In genomic region chr14:70601162-70601561, GRCh38 we compare ENCODE assay signal across 8 cellular contexts. TPM values are rescaled to one million over a fixed set of nuclear protein-coding genes. Genes with fewer than 3 reads are reported as not detected.
DNase-seq lines count a peak whose midpoint lies in the region; ATAC-seq, FAIRE-seq and TF ChIP-seq lines count a peak whose summit lies in the region.

No MANE protein-coding gene starts in this region.

- peaks cover 6% of the 10 kb centered on the region for H3K27me3 Mint-ChIP-seq in glutamatergic neuron (ENCODE audit: unreplicated experiment)

- H3K27me3 ChIP-seq in skeletal muscle satellite cell (ENCODE audit: control insufficient read depth, insufficient read depth, low read length) = peaks cover 4% of the 10 kb centered on the region

- no peak for TF ChIP-seq CTCF in glutamatergic neuron (IDR thresholded peaks at IDR 0.05; ENCODE audit: partially characterized antibody, unreplicated experiment)

- peak overlapping the region; percentile 91 for H3K4me3 Mint-ChIP-seq in glutamatergic neuron (ENCODE audit: unreplicated experiment)

- peak overlapping the region; percentile 96 for H3K27ac ChIP-seq in SK-N-MC

- peak overlapping the region; percentile 86 for H3K4me3 ChIP-seq in SK-N-MC
- H3K4me3 ChIP-seq in skeletal muscle satellite cell (ENCODE audit: low read length) = peak overlapping the region; percentile 69

- no peaks in the 10 kb centered on the region for H3K9me3 Mint-ChIP-seq in glutamatergic neuron (ENCODE audit: unreplicated experiment)

- peaks cover 6% of the 10 kb centered on the region for H3K4me1 Mint-ChIP-seq in glutamatergic neuron (ENCODE audit: low read depth, unreplicated experiment)

- peaks cover 16% of the 10 kb centered on the region for H3K4me1 ChIP-seq in skeletal muscle satellite cell (ENCODE audit: control insufficient read depth, insufficient read depth, low read length)

- H3K27ac Mint-ChIP-seq in glutamatergic neuron (ENCODE audit: unreplicated experiment) = peak overlapping the region; percentile 62

- H3K9ac ChIP-seq in SK-N-MC (ENCODE audit: insufficient read length) (peak overlapping the region; percentile 78), skeletal muscle satellite cell (ENCODE audit: low read depth, low read length) (peak overlapping the region; percentile 76)

- H3K9me3 ChIP-seq in SK-N-MC (ENCODE audit: low read depth, low read length) (no peaks in the 10 kb centered on the region), skeletal muscle satellite cell (replicated peaks; ENCODE audit: low read length) (no peaks in the 10 kb centered on the region)

- no peak for ATAC-seq in HG02973 (IDR thresholded peaks at IDR 0.05; ENCODE audit: unreplicated experiment)
- ATAC-seq in GM21381 (IDR thresholded peaks at IDR 0.05; ENCODE audit: unreplicated experiment) = no peak
- ATAC-seq in GM21528 (IDR thresholded peaks at IDR 0.05; ENCODE audit: low FRiP score, unreplicated experiment) = no peak

- H3K36me3 Mint-ChIP-seq in glutamatergic neuron (ENCODE audit: unreplicated experiment) = no peaks in the 10 kb centered on the region

- DNase-seq in GM18507 (ENCODE audit: extremely low spot score, insufficient read length, low read depth) (no peak), SK-N-MC (ENCODE audit: low read depth, low spot score) (peak; percentile 90), glutamatergic neuron (no peak), NCI-H146 treated with DMSO at 0.1 percent for 48 hours (lab: John Stamatoyannopoulos, UW; ENCODE audit: unreplicated experiment) (no peak)

- H3K36me3 ChIP-seq in SK-N-MC (ENCODE audit: insufficient read depth, low read length) = peaks cover 4% of the 10 kb centered on the region; the same call in 1 of the 2 replicates
- peaks cover 5% of the 10 kb centered on the region for H3K36me3 ChIP-seq in skeletal muscle satellite cell (ENCODE audit: insufficient read depth, low read length)

- H3K4me2 ChIP-seq in skeletal muscle satellite cell (ENCODE audit: low read length) = peak overlapping the region; percentile 86

- peak; percentile 59 for FAIRE-seq in GM18507 (lab: Jason Lieb, UNC)

RNA-seq across cellular contexts. Expression of gene MED6, which starts 0.7 kb away (rescaled TPM):
- total RNA-seq in glutamatergic neuron (ENCODE audit: unreplicated experiment) = 55.2 TPM
- total RNA-seq in skeletal muscle satellite cell (2012; rRNA removed) = 22.7 and 23.6 TPM in 2 replicates

RNA-seq across cellular contexts. Expression of gene TTC9, which starts 40.6 kb away (rescaled TPM):
- total RNA-seq in glutamatergic neuron (ENCODE audit: unreplicated experiment) = 8.6 TPM
- total RNA-seq in skeletal muscle satellite cell (2012; rRNA removed) = under 0.01 and 1.7 TPM in 2 replicates
